18 cellular contexts compared by ENCODE assay signal in the genomic region with DNA sequence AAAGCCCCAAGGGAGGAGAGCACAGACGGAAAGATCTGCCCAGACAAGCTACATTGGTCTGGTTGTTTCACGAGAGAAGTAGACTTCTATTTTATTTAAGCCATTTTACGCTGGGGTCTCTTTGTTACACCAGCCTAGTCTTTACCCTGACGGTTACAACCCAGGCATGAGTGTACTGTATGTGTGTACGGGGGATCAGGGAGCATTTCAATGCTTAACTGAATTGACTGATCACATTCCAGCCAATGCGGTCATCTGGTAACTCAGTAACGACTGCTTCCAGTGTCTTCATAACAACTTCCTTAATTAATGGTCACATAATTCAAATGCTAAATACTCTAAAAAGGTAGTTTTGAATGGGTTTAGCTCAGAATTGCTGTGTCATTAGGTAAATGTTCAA.
"Had no signal": no experiment of that assay in that cellular context is flagged by ENCODE, and none has a peak within 500 bp of the region (broad histone marks: within the 10 kb centered on the region; RNA-seq: fewer than 3 reads in every experiment).

No MANE protein-coding gene starts in this region.

- H3K27ac Mint-ChIP-seq: activated T-helper 17 cell treated with anti-CD3 and anti-CD28 coated beads, Interleukin-2, amount 50 U/mL, for 72 hours; stimulated activated memory B cell treated with anti-CD40 and anti-IgM and Interleukin-4, amounts not matched to agents 10 μg/mL and 1 μg/mL and 100 μg/mL, for 72 hours had no signal

- H3K9me3 ChIP-seq: body of pancreas, esophagus squamous epithelium, pancreas, transverse colon had no signal

- H3K9me3 Mint-ChIP-seq: stimulated activated memory B cell treated with anti-CD40 and anti-IgM and Interleukin-4, amounts not matched to agents 10 μg/mL and 1 μg/mL and 100 μg/mL, for 72 hours had no signal

- DNase-seq: activated CD4-positive, alpha-beta T cell treated with anti-CD3 and anti-CD28 coated beads for 4 hours; activated CD8-positive, alpha-beta memory T cell treated with anti-CD3 and anti-CD28 coated beads, Interleukin-2, amount 50 U/mL, for 48 hours; activated naive CD4-positive, alpha-beta T cell treated with Interleukin-2 at 50 U/mL for 16 hours; body of pancreas; caudate nucleus; esophagus squamous epithelium; glutamatergic neuron; left colon; midbrain; pancreas; stimulated activated CD4-positive, alpha-beta T cell treated with anti-CD3 and anti-CD28 coated beads, Interleukin-2, amount 100 ng/mL, for 48 hours; T1000; transverse colon had no signal

- H3K27ac ChIP-seq: body of pancreas, esophagus squamous epithelium, pancreas, SK-N-MC, transverse colon, VCaP had no signal

- H3K27me3 ChIP-seq: body of pancreas, esophagus squamous epithelium, pancreas, transverse colon had no signal

- FAIRE-seq: colon, pancreas had no signal

- H3K4me3 Mint-ChIP-seq: activated T-helper 17 cell treated with anti-CD3 and anti-CD28 coated beads, Interleukin-2, amount 50 U/mL, for 72 hours; stimulated activated memory B cell treated with anti-CD40 and anti-IgM and Interleukin-4, amounts not matched to agents 10 μg/mL and 1 μg/mL and 100 μg/mL, for 72 hours had no signal

- ATAC-seq: activated T-helper 17 cell treated with anti-CD3 and anti-CD28 coated beads, Interleukin-2, amount 50 U/mL, for 72 hours; body of pancreas; left colon; pancreas; stimulated activated memory B cell treated with anti-CD40 and anti-IgM and Interleukin-4, amounts not matched to agents 10 μg/mL and 1 μg/mL and 100 μg/mL, for 72 hours had no signal

- H3K4me1 ChIP-seq: body of pancreas, esophagus squamous epithelium, pancreas had no signal

- H3K27me3 Mint-ChIP-seq: activated T-helper 17 cell treated with anti-CD3 and anti-CD28 coated beads, Interleukin-2, amount 50 U/mL, for 72 hours; stimulated activated memory B cell treated with anti-CD40 and anti-IgM and Interleukin-4, amounts not matched to agents 10 μg/mL and 1 μg/mL and 100 μg/mL, for 72 hours had no signal

- H3K36me3 ChIP-seq: pancreas, transverse colon had no signal

- H3K4me3 ChIP-seq: body of pancreas, esophagus squamous epithelium, pancreas, SK-N-MC, transverse colon had no signal
